1 cellular context compared by ENCODE assay signal in the genomic region with DNA sequence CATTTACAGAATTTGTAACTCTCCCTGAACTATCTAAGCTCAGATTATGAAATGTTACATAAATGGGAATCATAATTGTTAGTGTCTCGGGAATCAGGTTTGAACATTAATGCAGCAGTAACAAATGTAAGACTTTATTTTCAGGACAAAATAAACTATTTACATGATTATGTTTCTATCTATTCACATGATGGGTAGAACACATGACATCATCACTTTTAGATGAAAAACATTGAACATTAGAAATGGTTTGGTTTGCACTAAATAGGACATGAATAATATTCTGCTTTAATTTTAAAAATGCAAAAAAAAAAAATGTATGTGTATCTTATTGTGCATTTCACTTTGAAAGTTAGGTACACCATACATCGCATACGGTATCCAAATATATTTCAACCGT.
TF ChIP-seq lines count a peak whose summit lies in the region.

No MANE protein-coding gene starts in this region.

TF ChIP-seq in A549, 52 proteins besides CTCF, POLR2A, EP300 and RAD21 (continued from another document):
- no peak for TF ChIP-seq TFCP2L1 (CRISPR knock-in tag; IDR thresholded peaks at IDR 0.05)
- no peak for TF ChIP-seq HDAC2 (IDR thresholded peaks at IDR 0.05)
- TF ChIP-seq RNF2 (IDR thresholded peaks at IDR 0.05; ENCODE audit: borderline replicate concordance, low read depth) = no peak
- TF ChIP-seq ZSCAN20 (CRISPR knock-in tag; IDR thresholded peaks at IDR 0.05) = no peak
- TF ChIP-seq FOXS1 (CRISPR knock-in tag; IDR thresholded peaks at IDR 0.05) = no peak
- no peak for TF ChIP-seq BHLHE40 (IDR thresholded peaks at IDR 0.05; ENCODE audit: low read depth, low read length)
- no peak for TF ChIP-seq HOXB5 (CRISPR knock-in tag; IDR thresholded peaks at IDR 0.05)
- TF ChIP-seq CHD4 (IDR thresholded peaks at IDR 0.05; ENCODE audit: borderline replicate concordance) = no peak
- TF ChIP-seq NPAS2 (CRISPR knock-in tag; IDR thresholded peaks at IDR 0.05; ENCODE audit: borderline replicate concordance) = no peak
- TF ChIP-seq NR3C1 (IDR thresholded peaks at IDR 0.05) = no peak
- TF ChIP-seq USF2 (IDR thresholded peaks at IDR 0.05) = no peak
- no peak for TF ChIP-seq JUNB (IDR thresholded peaks at IDR 0.05)
- no peak for TF ChIP-seq HEYL (CRISPR knock-in tag; IDR thresholded peaks at IDR 0.05)
- no peak for TF ChIP-seq HMGXB4 (CRISPR knock-in tag; IDR thresholded peaks at IDR 0.05; ENCODE audit: borderline replicate concordance)
